9 cellular contexts compared by ENCODE assay signal in the genomic region with DNA sequence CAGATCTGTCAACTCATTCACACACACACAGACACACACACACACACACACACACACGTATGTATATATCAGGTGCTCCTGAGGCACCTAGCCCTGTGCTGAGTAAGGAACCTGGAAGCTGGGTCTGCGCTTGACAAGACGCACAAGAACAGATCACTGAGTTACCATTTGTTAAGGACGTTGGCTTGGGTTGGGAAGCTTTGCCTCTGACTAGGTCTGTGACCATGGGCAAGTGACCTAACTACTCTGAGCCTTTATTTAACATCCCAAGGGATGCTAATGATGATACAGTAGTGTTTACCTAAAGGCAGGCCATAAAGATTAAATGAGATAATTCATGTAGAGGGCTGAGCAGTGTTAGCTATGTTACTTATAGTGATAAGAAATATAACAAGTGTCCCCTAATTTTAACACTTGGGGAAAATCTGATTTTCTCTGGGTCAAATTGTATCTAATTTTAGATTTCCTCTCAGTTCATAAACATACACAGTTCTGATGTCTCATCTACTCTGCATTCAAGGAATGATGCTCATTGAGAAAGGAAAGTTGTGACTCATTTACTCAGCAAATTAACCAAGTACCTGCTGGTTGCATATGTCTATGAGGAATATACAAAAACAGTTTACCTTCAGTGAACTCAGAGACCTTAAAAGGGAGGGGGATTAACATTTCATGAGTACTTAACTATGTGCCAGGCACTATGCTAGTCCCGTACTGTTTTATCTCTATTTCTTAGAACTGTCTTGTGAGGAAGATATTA. TPM values are rescaled to one million over a fixed set of nuclear protein-coding genes. Genes with fewer than 3 reads are reported as not detected.
DNase-seq lines count a peak whose midpoint lies in the region; ATAC-seq and TF ChIP-seq lines count a peak whose summit lies in the region.
"Had no signal": no experiment of that assay in that cellular context is flagged by ENCODE, and none has a peak within 500 bp of the region (broad histone marks: within the 10 kb centered on the region; RNA-seq: fewer than 3 reads in every experiment).

No MANE protein-coding gene starts in this region.

- no peak for TF ChIP-seq EP300 in gastroesophageal sphincter (IDR thresholded peaks at IDR 0.05)

- H3K27ac Mint-ChIP-seq in activated naive CD4-positive, alpha-beta T cell treated with anti-CD3 and anti-CD28 coated beads, Interleukin-2, amount 50 U/mL, for 72 hours = peak overlapping the region; percentile 12 to 77
- H3K27ac Mint-ChIP-seq in activated T-helper 1 cell treated with anti-CD3 and anti-CD28 coated beads, Interleukin-12 subunit alpha, Interleukin-12 subunit beta, Interleukin-2, Interleukin-4 antibody, amounts not matched to agents 30 ng/mL and 10 ng/mL and 1 ng/mL, durations not matched to agents 14 hours and 24 hours and 36 hours = peak overlapping the region; percentile 64

- H3K9me3 Mint-ChIP-seq in activated naive CD4-positive, alpha-beta T cell treated with anti-CD3 and anti-CD28 coated beads, Interleukin-2, amount 50 U/mL, for 72 hours = no peaks in the 10 kb centered on the region
- H3K9me3 Mint-ChIP-seq in activated T-helper 1 cell treated with anti-CD3 and anti-CD28 coated beads, Interleukin-12 subunit alpha, Interleukin-12 subunit beta, Interleukin-2, Interleukin-4 antibody, amounts not matched to agents 30 ng/mL and 10 ng/mL and 1 ng/mL, durations not matched to agents 14 hours and 24 hours and 36 hours = no peaks in the 10 kb centered on the region
- H3K9me3 Mint-ChIP-seq: CD4-positive, CD25-positive, alpha-beta regulatory T cell had no signal

- no peak overlapping the region for H3K4me3 Mint-ChIP-seq in activated T-helper 1 cell treated with anti-CD3 and anti-CD28 coated beads, Interleukin-12 subunit alpha, Interleukin-12 subunit beta, Interleukin-2, Interleukin-4 antibody, amounts not matched to agents 30 ng/mL and 10 ng/mL and 1 ng/mL, durations not matched to agents 14 hours and 24 hours and 36 hours
- H3K4me3 Mint-ChIP-seq: CD4-positive, CD25-positive, alpha-beta regulatory T cell had no signal

- H3K9me3 ChIP-seq in gastroesophageal sphincter = no peaks in the 10 kb centered on the region
- no peaks in the 10 kb centered on the region for H3K9me3 ChIP-seq in tibial artery

- no peak for TF ChIP-seq CTCF in gastroesophageal sphincter (IDR thresholded peaks at IDR 0.05)
- TF ChIP-seq CTCF in tibial artery (IDR thresholded peaks at IDR 0.05) = no peak

- H3K27ac ChIP-seq in gastroesophageal sphincter (peak overlapping the region; percentile 32 to 84 (median 67)), tibial artery (peak overlapping the region; percentile 51 to 77)

- H3K4me1 Mint-ChIP-seq in activated T-helper 1 cell treated with anti-CD3 and anti-CD28 coated beads, Interleukin-12 subunit alpha, Interleukin-12 subunit beta, Interleukin-2, Interleukin-4 antibody, amounts not matched to agents 30 ng/mL and 10 ng/mL and 1 ng/mL, durations not matched to agents 14 hours and 24 hours and 36 hours (ENCODE audit: low read depth) = peaks cover 14% of the 10 kb centered on the region

- H3K36me3 ChIP-seq in gastroesophageal sphincter = peaks cover 0 to 16% of the 10 kb centered on the region in 2 donors
- peaks cover 0 to 7% (median 6%) of the 10 kb centered on the region in 3 donors for H3K36me3 ChIP-seq in tibial artery

- H3K4me1 ChIP-seq in gastroesophageal sphincter (peaks cover 4 to 81% (median 11%) of the 10 kb centered on the region in 3 donors), tibial artery (peaks cover 0 to 95% (median 45%) of the 10 kb centered on the region in 4 donors)

- 39 to 52% methylated on average over 2 to 3 of the region's 5 CpGs for WGBS in gastroesophageal sphincter (ENCODE audit: low coverage in 1 of 2), 2 donors

- ATAC-seq in activated naive CD4-positive, alpha-beta T cell treated with anti-CD3 and anti-CD28 coated beads, Interleukin-2, amount 50 U/mL, for 72 hours = peak; percentile 95 to 96
- ATAC-seq in gastroesophageal sphincter = peak; percentile 51
- no peak for ATAC-seq in HG03095 (IDR thresholded peaks at IDR 0.05; ENCODE audit: unreplicated experiment)

- intact Hi-C loops in activated T-helper 1 cell treated with anti-CD3 and anti-CD28 coated beads, Interleukin-12 subunit alpha, Interleukin-12 subunit beta, Interleukin-2, Interleukin-4 antibody, amounts not matched to agents 30 ng/mL and 10 ng/mL and 1 ng/mL, durations not matched to agents 14 hours and 24 hours and 36 hours (cut with micrococcal nuclease) = no loop called here
- intact Hi-C loops in tibial artery (cut with DNase I; ENCODE audit: low total_unique reads) = no loop called here

- H3K27me3 ChIP-seq in gastroesophageal sphincter (no peaks in the 10 kb centered on the region), tibial artery (no peaks in the 10 kb centered on the region)

- no peaks in the 10 kb centered on the region for H3K27me3 Mint-ChIP-seq in activated T-helper 1 cell treated with anti-CD3 and anti-CD28 coated beads, Interleukin-12 subunit alpha, Interleukin-12 subunit beta, Interleukin-2, Interleukin-4 antibody, amounts not matched to agents 30 ng/mL and 10 ng/mL and 1 ng/mL, durations not matched to agents 14 hours and 24 hours and 36 hours (ENCODE audit: insufficient read depth)
- H3K27me3 Mint-ChIP-seq: CD4-positive, CD25-positive, alpha-beta regulatory T cell had no signal

- no peak for DNase-seq in activated naive CD4-positive, alpha-beta T cell treated with anti-CD3 and anti-CD28 coated beads, Interleukin-2, amount 50 U/mL, for 72 hours (ENCODE audit: low spot score in 2 of 2)
- DNase-seq in activated naive CD4-positive, alpha-beta T cell (lab: John Stamatoyannopoulos, UW) = no peak
- DNase-seq in activated T-helper 1 cell treated with anti-CD3 and anti-CD28 coated beads, Interleukin-12 subunit alpha, Interleukin-12 subunit beta, Interleukin-2, Interleukin-4 antibody, amounts not matched to agents 30 ng/mL and 10 ng/mL and 1 ng/mL, durations not matched to agents 14 hours and 24 hours and 36 hours (ENCODE audit: low spot score) = no peak
- DNase-seq in tibial artery (no peak), inferior parietal cortex (ENCODE audit: extremely low spot score) (no peak), NAMALWA (ENCODE audit: low spot score) (no peak)
- DNase-seq: CD4-positive, CD25-positive, alpha-beta regulatory T cell had no signal

- TF ChIP-seq POLR2A in gastroesophageal sphincter (IDR thresholded peaks at IDR 0.05) = no peak

- H3K36me3 Mint-ChIP-seq in activated naive CD4-positive, alpha-beta T cell treated with anti-CD3 and anti-CD28 coated beads, Interleukin-2, amount 50 U/mL, for 72 hours = peaks cover 0 to 11% of the 10 kb centered on the region in 2 donors
- peaks cover 11% of the 10 kb centered on the region for H3K36me3 Mint-ChIP-seq in activated T-helper 1 cell treated with anti-CD3 and anti-CD28 coated beads, Interleukin-12 subunit alpha, Interleukin-12 subunit beta, Interleukin-2, Interleukin-4 antibody, amounts not matched to agents 30 ng/mL and 10 ng/mL and 1 ng/mL, durations not matched to agents 14 hours and 24 hours and 36 hours (ENCODE audit: low read depth)

- H3K4me3 ChIP-seq in gastroesophageal sphincter (no peak overlapping the region), tibial artery (no peak overlapping the region)

RNA-seq across cellular contexts. Expression of a gene that starts 13.6 kb away (rescaled TPM):
- total RNA-seq in activated naive CD4-positive, alpha-beta T cell treated with anti-CD3 and anti-CD28 coated beads, Interleukin-2, amount 50 U/mL, for 72 hours = 10 to 100 TPM; 14.5 to 23.9 TPM
- total RNA-seq in activated T-helper 1 cell treated with anti-CD3 and anti-CD28 coated beads, Interleukin-12 subunit alpha, Interleukin-12 subunit beta, Interleukin-2, Interleukin-4 antibody, amounts not matched to agents 30 ng/mL and 10 ng/mL and 1 ng/mL, durations not matched to agents 14 hours and 24 hours and 36 hours = 18.7 and 19.6 TPM in 2 replicates
- total RNA-seq in gastroesophageal sphincter = 10 to 100 TPM; 47.9 to 66.9 (median 62.5) TPM

RNA-seq across cellular contexts. Expression of a gene that starts 33.3 kb away (rescaled TPM):
- not detected for total RNA-seq in activated naive CD4-positive, alpha-beta T cell treated with anti-CD3 and anti-CD28 coated beads, Interleukin-2, amount 50 U/mL, for 72 hours
- not detected in 2 replicates for total RNA-seq in activated T-helper 1 cell treated with anti-CD3 and anti-CD28 coated beads, Interleukin-12 subunit alpha, Interleukin-12 subunit beta, Interleukin-2, Interleukin-4 antibody, amounts not matched to agents 30 ng/mL and 10 ng/mL and 1 ng/mL, durations not matched to agents 14 hours and 24 hours and 36 hours
- total RNA-seq in gastroesophageal sphincter = under 1 TPM in 3 of 4 donors, not detected in 1; 0.12 to 0.47 (median 0.22) TPM
- total RNA-seq: CD4-positive, CD25-positive, alpha-beta regulatory T cell had no signal

RNA-seq across cellular contexts. Expression of a gene that starts 38.5 kb away (rescaled TPM):
- total RNA-seq in activated naive CD4-positive, alpha-beta T cell treated with anti-CD3 and anti-CD28 coated beads, Interleukin-2, amount 50 U/mL, for 72 hours = 10 to 100 TPM; 46.8 to 66.2 TPM
- 39.8 and 40.7 TPM in 2 replicates for total RNA-seq in activated T-helper 1 cell treated with anti-CD3 and anti-CD28 coated beads, Interleukin-12 subunit alpha, Interleukin-12 subunit beta, Interleukin-2, Interleukin-4 antibody, amounts not matched to agents 30 ng/mL and 10 ng/mL and 1 ng/mL, durations not matched to agents 14 hours and 24 hours and 36 hours
- total RNA-seq in gastroesophageal sphincter = 10 to 100 TPM; 13.4 to 19.1 (median 15.9) TPM

RNA-seq across cellular contexts. Expression of a gene that starts 50.8 kb away (rescaled TPM):
- under 1 TPM; 0.32 to 0.43 TPM for total RNA-seq in activated naive CD4-positive, alpha-beta T cell treated with anti-CD3 and anti-CD28 coated beads, Interleukin-2, amount 50 U/mL, for 72 hours
- 0.17 TPM in 1 of 2 replicates, not detected in the other for total RNA-seq in activated T-helper 1 cell treated with anti-CD3 and anti-CD28 coated beads, Interleukin-12 subunit alpha, Interleukin-12 subunit beta, Interleukin-2, Interleukin-4 antibody, amounts not matched to agents 30 ng/mL and 10 ng/mL and 1 ng/mL, durations not matched to agents 14 hours and 24 hours and 36 hours
- total RNA-seq in gastroesophageal sphincter = 1 to 10 TPM in 3 of 4 donors, under 1 TPM in 1; 0.54 to 5.3 (median 2.1) TPM
- total RNA-seq: CD4-positive, CD25-positive, alpha-beta regulatory T cell had no signal
